25 cellular contexts compared by ENCODE assay signal in genomic region chr14:58109761-58110160, GRCh38. TPM values are rescaled to one million over a fixed set of nuclear protein-coding genes. Genes with fewer than 3 reads are reported as not detected.
DNase-seq lines count a peak whose midpoint lies in the region; ATAC-seq, FAIRE-seq and TF ChIP-seq lines count a peak whose summit lies in the region.
"Had no signal": no experiment of that assay in that cellular context is flagged by ENCODE, and none has a peak within 500 bp of the region (broad histone marks: within the 10 kb centered on the region; RNA-seq: fewer than 3 reads in every experiment).

No MANE protein-coding gene starts in this region.

- H3K36me3 ChIP-seq in bronchial epithelial cell (ENCODE audit: control insufficient read depth, insufficient read depth, low read length), result no peaks in the 10 kb centered on the region

- ATAC-seq in GM19463 (IDR thresholded peaks at IDR 0.05; ENCODE audit: unreplicated experiment), result no peak
- ATAC-seq: Right ventricle myocardium inferior had no signal

- TF ChIP-seq CTCF in NB4 (IDR thresholded peaks at IDR 0.05; ENCODE audit: low read depth, low read length) (no peak), bronchial epithelial cell (IDR thresholded peaks at IDR 0.05; ENCODE audit: insufficient read depth, low read length, severe bottlenecking) (no peak), CD14-positive monocyte (IDR thresholded peaks at IDR 0.05) (no peak)

- no peaks in the 10 kb centered on the region for H3K4me1 Mint-ChIP-seq in CD14-positive monocyte
- H3K4me1 Mint-ChIP-seq: CD4-positive, CD25-positive, alpha-beta regulatory T cell had no signal

- TF ChIP-seq POLR2A in NB4 (IDR thresholded peaks at IDR 0.05; ENCODE audit: extremely low read depth, insufficient read length), result no peak

- H3K9me3 Mint-ChIP-seq in CD14-positive monocyte, result no peaks in the 10 kb centered on the region

- no peak overlapping the region for H3K27ac Mint-ChIP-seq in CD14-positive monocyte
- H3K27ac Mint-ChIP-seq: HFFc6 had no signal

- no peak overlapping the region for H3K4me3 ChIP-seq in NB4 (ENCODE audit: low read depth, low read length)
- no peak overlapping the region for H3K4me3 ChIP-seq in bronchial epithelial cell (ENCODE audit: low read depth, low read length)
- H3K4me3 ChIP-seq: SK-N-MC had no signal

- H3K36me3 Mint-ChIP-seq in CD14-positive monocyte, result no peaks in the 10 kb centered on the region
- H3K36me3 Mint-ChIP-seq: CD4-positive, CD25-positive, alpha-beta regulatory T cell had no signal

- intact Hi-C loops in CD14-positive monocyte (cut with micrococcal nuclease), result no loop called here

- peak; percentile 89 for FAIRE-seq in bronchial epithelial cell (lab: Jason Lieb, UNC)
- FAIRE-seq: H1, RCC 7860 had no signal

- peaks cover 12% of the 10 kb centered on the region for H3K27me3 ChIP-seq in bronchial epithelial cell (ENCODE audit: control insufficient read depth, insufficient read depth, low read length)

- DNase-seq in SIG-M5 treated with dmso at 0.1 percent for 504 hours (lab: John Stamatoyannopoulos, UW; ENCODE audit: unreplicated experiment) (peak; percentile 5), SIG-M5 (lab: John Stamatoyannopoulos, UW) (no peak), NB4 (ENCODE audit: low read depth) (peak; percentile 11), bronchial epithelial cell (ENCODE audit: low read depth) (no peak), pons (ENCODE audit: low spot score) (no peak), CD14-positive monocyte (ENCODE audit: low spot score) (no peak)
- DNase-seq in activated CD4-positive, alpha-beta T cell treated with anti-CD3 and anti-CD28 coated beads, Interleukin-2, amount 50 U/mL, for 4 hours, result no peak
- DNase-seq: 8988T; Caco-2; CD4-positive, CD25-positive, alpha-beta regulatory T cell; GF-D8; HFFc6; IMR-90; MM.1S; NCI-H1105 treated with DMSO at 0.1 percent for 48 hours; NCI-H1694; NCI-H2081 treated with DMSO at 0.1 percent for 48 hours; NCI-H446 treated with DMSO at 0.1 percent for 48 hours; NCI-H69 had no signal

- peaks cover 0 to 7% (median 0%) of the 10 kb centered on the region in 3 donors for H3K27me3 Mint-ChIP-seq in CD14-positive monocyte (ENCODE audit: low read depth in 3 of 3)

- H3K4me3 Mint-ChIP-seq in CD14-positive monocyte, result no peak overlapping the region
- H3K4me3 Mint-ChIP-seq: CD4-positive, CD25-positive, alpha-beta regulatory T cell; HFFc6 had no signal

RNA-seq across cellular contexts. Expression of gene ARMH4, which starts 42.3 kb away (rescaled TPM):
- under 0.01 and 0.51 TPM in 2 replicates for total RNA-seq in bronchial epithelial cell
- under 1 TPM in 1 of 2 donors, not detected in 1; 0.07 TPM for polyA plus RNA-seq in CD14-positive monocyte
- total RNA-seq: HT-29 had no signal

Comparison
In these comparisons a context has a peak if more than half of its experiments do, and no peak if none do; other contexts are left out.
1. DNase-seq: peak in SIG-M5 treated with dmso at 0.1 percent for 504 hours (single experiment) and NB4 (single experiment); none in SIG-M5 (single experiment), bronchial epithelial cell (single experiment), activated CD4-positive, alpha-beta T cell treated with anti-CD3 and anti-CD28 coated beads, Interleukin-2, amount 50 U/mL, for 4 hours (0 of 2), pons (single experiment) and CD14-positive monocyte (single experiment).